Comparison of ENCODE assay signal across 8 cellular contexts in the genomic region with DNA sequence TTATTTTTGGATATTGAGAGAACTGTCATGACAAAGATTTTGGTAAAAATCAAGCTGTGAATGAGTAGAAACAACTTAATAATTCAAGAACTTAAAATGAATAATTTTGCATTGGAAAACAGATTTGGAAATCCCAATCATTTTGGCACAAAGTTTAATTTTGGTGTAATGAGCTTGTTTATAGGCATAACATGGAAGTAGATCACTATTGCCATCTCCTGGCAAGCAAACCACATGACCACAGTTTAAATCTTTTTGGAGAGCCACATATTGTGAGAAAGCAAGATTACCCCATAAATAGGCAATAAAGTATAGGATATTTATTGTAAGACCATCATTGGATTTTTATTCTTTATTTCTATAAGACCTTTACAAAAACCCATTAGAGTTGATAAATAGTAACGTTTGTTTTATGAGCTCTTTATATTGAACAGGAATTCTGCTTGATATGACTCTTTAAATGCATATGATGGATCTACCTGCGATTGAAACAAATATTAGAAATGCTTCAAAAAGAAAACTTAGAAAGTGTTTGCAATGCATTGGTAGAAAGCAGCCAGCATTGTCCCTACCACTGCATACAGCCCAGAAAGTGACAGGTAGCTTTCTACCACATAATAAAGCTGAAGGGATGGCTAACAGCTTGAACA.
DNase-seq lines count a peak whose midpoint lies in the region; ATAC-seq and TF ChIP-seq lines count a peak whose summit lies in the region.

No MANE protein-coding gene starts in this region.

- WGBS in lung, 2 donors, result 47 to 52% methylated on average over 2 of the region's 2 CpGs

- H3K27me3 Mint-ChIP-seq in activated CD4-positive, alpha-beta T cell treated with anti-CD3 and anti-CD28 coated beads for 36 hours, result no peaks in the 10 kb centered on the region
- no peaks in the 10 kb centered on the region for H3K27me3 Mint-ChIP-seq in activated CD4-positive, alpha-beta memory T cell treated with anti-CD3 and anti-CD28 coated beads for 36 hours

- CTCF ChIA-PET in activated CD4-positive, alpha-beta T cell treated with anti-CD3 and anti-CD28 coated beads for 36 hours (lab: Charles Lee), result interaction anchor here (1.8 kb wide), 1 partner anchor 9 kb away, joined by 5 read pairs; no protein-coding TSS in a partner anchor
- CTCF ChIA-PET in activated CD4-positive, alpha-beta memory T cell treated with anti-CD3 and anti-CD28 coated beads for 36 hours (lab: Charles Lee), result no interaction called here

- no peak overlapping the region for H3K27ac ChIP-seq in lung (ENCODE audit: low read depth in 1 of 2, low read length in 1 of 2)

- H3K4me3 Mint-ChIP-seq in activated CD4-positive, alpha-beta T cell treated with anti-CD3 and anti-CD28 coated beads for 36 hours, result no peak overlapping the region
- no peak overlapping the region for H3K4me3 Mint-ChIP-seq in activated CD4-positive, alpha-beta memory T cell treated with anti-CD3 and anti-CD28 coated beads for 36 hours

- intact Hi-C loops in activated CD4-positive, alpha-beta T cell treated with anti-CD3 and anti-CD28 coated beads for 36 hours (cut with DNase I, micrococcal nuclease), result no loop called here
- intact Hi-C loops in activated CD4-positive, alpha-beta memory T cell treated with anti-CD3 and anti-CD28 coated beads for 36 hours (cut with micrococcal nuclease), result no loop called here

- H3K4me1 ChIP-seq in HAP-1 (peaks cover 9% of the 10 kb centered on the region), lung (ENCODE audit: control insufficient read depth in 2 of 2, insufficient read depth in 2 of 2, low read length in 2 of 2) (no peaks in the 10 kb centered on the region)

- no peaks in the 10 kb centered on the region for H3K27me3 ChIP-seq in HAP-1 (ENCODE audit: low read depth)
- H3K27me3 ChIP-seq in lung (ENCODE audit: control insufficient read depth, insufficient read depth), result no peaks in the 10 kb centered on the region

- H3K9me3 Mint-ChIP-seq in activated CD4-positive, alpha-beta T cell treated with anti-CD3 and anti-CD28 coated beads for 36 hours (ENCODE audit: low read depth), result no peaks in the 10 kb centered on the region
- H3K9me3 Mint-ChIP-seq in activated CD4-positive, alpha-beta memory T cell treated with anti-CD3 and anti-CD28 coated beads for 36 hours, result no peaks in the 10 kb centered on the region

- DNase-seq in DMS 273 treated with DMSO at 0.1 percent for 48 hours (lab: John Stamatoyannopoulos, UW) (peak; percentile 33), HAP-1 (ENCODE audit: low spot score in 2 of 2) (peak; percentile 26 to 55), NCI-H345 (lab: John Stamatoyannopoulos, UW) (peak; percentile 30), T47D (ENCODE audit: low read depth in 1 of 2, low spot score in 1 of 2) (peak; percentile 74 to 83), lung (ENCODE audit: low spot score) (no peak)
- no peak for DNase-seq in activated CD4-positive, alpha-beta T cell treated with anti-CD3 and anti-CD28 coated beads for 36 hours
- no peak for DNase-seq in activated CD4-positive, alpha-beta memory T cell treated with anti-CD3 and anti-CD28 coated beads for 36 hours
- no peak for DNase-seq in NK-92 treated with Interleukin-12 subunit alpha and Interleukin-12 subunit beta, amount 100 ng/mL, for 24 hours (lab: John Stamatoyannopoulos, UW)

- ATAC-seq in lung (ENCODE audit: insufficient read depth, low FRiP score), result no peak
- ATAC-seq in activated CD4-positive, alpha-beta T cell treated with anti-CD3 and anti-CD28 coated beads for 36 hours, result no peak

- no peak overlapping the region for H3K27ac Mint-ChIP-seq in activated CD4-positive, alpha-beta T cell treated with anti-CD3 and anti-CD28 coated beads for 36 hours
- no peak overlapping the region for H3K27ac Mint-ChIP-seq in activated CD4-positive, alpha-beta memory T cell treated with anti-CD3 and anti-CD28 coated beads for 36 hours

- POLR2A ChIA-PET in activated CD4-positive, alpha-beta T cell treated with anti-CD3 and anti-CD28 coated beads for 36 hours (lab: Charles Lee), result no interaction called here
- POLR2A ChIA-PET in activated CD4-positive, alpha-beta memory T cell treated with anti-CD3 and anti-CD28 coated beads for 36 hours (lab: Charles Lee), result no interaction called here

- H3K36me3 Mint-ChIP-seq in activated CD4-positive, alpha-beta T cell treated with anti-CD3 and anti-CD28 coated beads for 36 hours (ENCODE audit: low read depth), result no peaks in the 10 kb centered on the region
- H3K36me3 Mint-ChIP-seq in activated CD4-positive, alpha-beta memory T cell treated with anti-CD3 and anti-CD28 coated beads for 36 hours, result no peaks in the 10 kb centered on the region

- H3K4me3 ChIP-seq in HAP-1, result no peak overlapping the region
- H3K4me3 ChIP-seq in lung, result no peak overlapping the region

- H3K4me1 Mint-ChIP-seq in activated CD4-positive, alpha-beta T cell treated with anti-CD3 and anti-CD28 coated beads for 36 hours, result no peaks in the 10 kb centered on the region
- no peaks in the 10 kb centered on the region for H3K4me1 Mint-ChIP-seq in activated CD4-positive, alpha-beta memory T cell treated with anti-CD3 and anti-CD28 coated beads for 36 hours (ENCODE audit: low read depth)

- no peaks in the 10 kb centered on the region for H3K36me3 ChIP-seq in HAP-1 (replicated peaks)
- no peaks in the 10 kb centered on the region for H3K36me3 ChIP-seq in lung (ENCODE audit: control insufficient read depth in 2 of 2, insufficient read depth in 2 of 2, low read length in 2 of 2)

- peak; percentile 23 for TF ChIP-seq CTCF in lung (IDR thresholded peaks at IDR 0.05; ENCODE audit: control extremely low read depth, extremely low read depth)

- H3K9me3 ChIP-seq in HAP-1 (no peaks in the 10 kb centered on the region), lung (ENCODE audit: control insufficient read depth in 2 of 2, insufficient read depth in 1 of 2, low read length in 1 of 2) (no peaks in the 10 kb centered on the region)

- in situ Hi-C loops in HAP-1 (cut with MboI; ENCODE audit: low sequenced_read_pairs), result loop anchor here (25.0 kb wide), 1 partner anchor 468 kb away; no protein-coding TSS in a partner anchor
- in situ Hi-C loops in T47D (cut with HindIII; ENCODE audit: low pct_unique_long_range_greater_than_20kb, low sequenced_read_pairs), result no loop called here

Comparison
In these comparisons a context has a peak if more than half of its experiments do, and no peak if none do; other contexts are left out.
1. DNase-seq: peak in DMS 273 treated with DMSO at 0.1 percent for 48 hours (single experiment), HAP-1 (2 of 2), NCI-H345 (single experiment) and T47D (2 of 2); none in lung (single experiment), activated CD4-positive, alpha-beta T cell treated with anti-CD3 and anti-CD28 coated beads for 36 hours (single experiment), activated CD4-positive, alpha-beta memory T cell treated with anti-CD3 and anti-CD28 coated beads for 36 hours (single experiment) and NK-92 treated with Interleukin-12 subunit alpha and Interleukin-12 subunit beta, amount 100 ng/mL, for 24 hours (single experiment).